28 cellular contexts compared by ENCODE assay signal in genomic region chr19:16678498-16678897, GRCh38. TPM values are rescaled to one million over a fixed set of nuclear protein-coding genes. Genes with fewer than 3 reads are reported as not detected.
"Had no signal": no experiment of that assay in that cellular context is flagged by ENCODE, and none has a peak within 500 bp of the region (broad histone marks: within the 10 kb centered on the region; RNA-seq: fewer than 3 reads in every experiment).

No MANE protein-coding gene starts in this region.

- H3K36me3 ChIP-seq: brain microvascular endothelial cell had no signal

- H3K27ac ChIP-seq: brain microvascular endothelial cell, SK-N-MC, VCaP had no signal

- ATAC-seq: activated T-cell treated with anti-CD3 and anti-CD28 coated beads, Interleukin-2, amount 50 U/mL, for 4 hours; K562; T-cell had no signal

- H3K27me3 Mint-ChIP-seq: activated CD4-positive, alpha-beta T cell treated with anti-CD3 and anti-CD28 coated beads, Interleukin-2, amount 10 ng/mL, durations not matched to agents 7 days and 5 days had no signal

- H3K27ac Mint-ChIP-seq: activated CD4-positive, alpha-beta memory T cell treated with anti-CD3 and anti-CD28 coated beads for 36 hours; activated CD4-positive, alpha-beta T cell treated with anti-CD3 and anti-CD28 coated beads, Interleukin-2, amount 10 ng/mL, durations not matched to agents 7 days and 5 days; activated naive CD4-positive, alpha-beta T cell treated with anti-CD3 and anti-CD28 coated beads for 36 hours; activated naive CD8-positive, alpha-beta T cell; T-cell had no signal

- H3K4me3 ChIP-seq: K562, SK-N-MC had no signal

- H3K4me1 Mint-ChIP-seq: activated CD4-positive, alpha-beta T cell treated with anti-CD3 and anti-CD28 coated beads, Interleukin-2, amount 10 ng/mL, durations not matched to agents 7 days and 5 days; T-cell had no signal

- DNase-seq: activated CD4-positive, alpha-beta memory T cell treated with anti-CD3 and anti-CD28 coated beads for 36 hours; activated CD4-positive, alpha-beta T cell treated with anti-CD3 and anti-CD28 coated beads, Interleukin-2, amount 10 ng/mL, durations not matched to agents 7 days and 5 days; activated CD4-positive, CD25-positive, alpha-beta regulatory T cell; activated CD8-positive, alpha-beta memory T cell treated with anti-CD3 and anti-CD28 coated beads for 24 hours; activated gamma-delta T cell; activated naive CD4-positive, alpha-beta T cell treated with anti-CD3 and anti-CD28 coated beads for 36 hours; activated T-cell treated with anti-CD3 and anti-CD28 coated beads, Interleukin-2, amount 50 U/mL, for 4 hours; brain microvascular endothelial cell; caudate nucleus; Karpas-422; NCI-H1048; NCI-H1417 treated with DMSO at 0.1 percent for 48 hours; NCI-H1694; NCI-H2029; NCI-H2107; NCI-H2171 treated with DMSO at 0.1 percent for 48 hours; NCI-H345; NCI-H510A; NCI-H526 treated with DMSO at 0.1 percent for 48 hours; NCI-H82; T-cell; T-helper 2 cell; T1000 had no signal

- H3K4me3 Mint-ChIP-seq: activated CD4-positive, alpha-beta memory T cell treated with anti-CD3 and anti-CD28 coated beads for 36 hours; activated CD4-positive, alpha-beta T cell treated with anti-CD3 and anti-CD28 coated beads, Interleukin-2, amount 10 ng/mL, durations not matched to agents 7 days and 5 days; activated naive CD4-positive, alpha-beta T cell treated with anti-CD3 and anti-CD28 coated beads for 36 hours; activated naive CD8-positive, alpha-beta T cell; activated T-cell treated with anti-CD3 and anti-CD28 coated beads, Interleukin-2, amount 50 U/mL, for 4 hours; T-cell had no signal

- H3K27me3 ChIP-seq: brain microvascular endothelial cell had no signal

RNA-seq across cellular contexts. Expression of gene NWD1, which starts 41.1 kb away (rescaled TPM):
- total RNA-seq: activated CD4-positive, alpha-beta memory T cell treated with anti-CD3 and anti-CD28 coated beads for 36 hours; activated CD4-positive, alpha-beta T cell treated with anti-CD3 and anti-CD28 coated beads, Interleukin-2, amount 10 ng/mL, durations not matched to agents 7 days and 5 days; activated naive CD4-positive, alpha-beta T cell treated with anti-CD3 and anti-CD28 coated beads for 36 hours; activated T-cell treated with anti-CD3 and anti-CD28 coated beads, Interleukin-2, amount 50 U/mL, for 4 hours; RPMI7951 had no signal
